ENCODE assay signal across 13 cellular contexts in the genomic region with DNA sequence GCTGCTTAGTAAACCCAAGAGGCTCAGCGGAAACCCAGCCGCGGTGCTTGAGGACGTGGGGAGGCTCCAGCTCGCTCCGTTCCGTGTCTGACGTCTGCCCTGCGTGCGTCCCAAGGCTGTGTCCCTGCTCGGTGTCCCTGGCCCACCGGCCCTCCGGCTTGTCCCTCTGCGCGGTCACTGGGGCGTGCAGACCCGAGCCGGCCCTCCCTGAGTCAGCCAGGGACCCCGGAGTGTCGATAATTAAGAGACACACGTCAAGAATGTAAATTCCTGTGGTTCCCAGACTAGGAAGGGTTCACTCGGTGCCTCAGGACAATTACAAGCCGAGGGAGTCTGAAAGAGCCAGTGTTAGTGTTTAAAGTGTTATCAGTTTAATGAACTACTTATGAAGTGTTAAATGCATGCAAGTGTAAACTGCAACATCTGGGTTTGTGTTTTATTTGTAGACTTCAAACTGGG.
DNase-seq lines count a peak whose midpoint lies in the region; ATAC-seq and TF ChIP-seq lines count a peak whose summit lies in the region.
"Had no signal": no experiment of that assay in that cellular context is flagged by ENCODE, and none has a peak within 500 bp of the region (broad histone marks: within the 10 kb centered on the region; RNA-seq: fewer than 3 reads in every experiment).

No MANE protein-coding gene starts in this region.

- ATAC-seq in T-helper 17 cell (no peak), omental fat pad (ENCODE audit: low FRiP score) (no peak), gastroesophageal sphincter (no peak)

- peaks cover 2% of the 10 kb centered on the region for H3K4me1 Mint-ChIP-seq in T-helper 17 cell
- H3K4me1 Mint-ChIP-seq in nephron progenitor cell = peaks cover 27% of the 10 kb centered on the region

- H3K9me3 Mint-ChIP-seq in nephron progenitor cell = peaks cover 31% of the 10 kb centered on the region

- H3K27ac ChIP-seq in gastroesophageal sphincter = no peak overlapping the region

- no peak for TF ChIP-seq POLR2A in gastroesophageal sphincter (IDR thresholded peaks at IDR 0.05)

- peaks cover 14% of the 10 kb centered on the region for H3K27me3 ChIP-seq in gastroesophageal sphincter

- H3K4me3 ChIP-seq in foreskin fibroblast (ENCODE audit: low read depth in 1 of 2, low read length in 2 of 2) (no peak overlapping the region), gastroesophageal sphincter (peak overlapping the region in 1 of 2 donors; percentile 52)
- H3K4me3 ChIP-seq: GM12878 had no signal

- peaks cover 0 to 33% (median 16%) of the 10 kb centered on the region in 3 donors for H3K4me1 ChIP-seq in gastroesophageal sphincter

- H3K27ac Mint-ChIP-seq in T-helper 17 cell (no peak overlapping the region), nephron progenitor cell (no peak overlapping the region)
- H3K27ac Mint-ChIP-seq: IgD-negative memory B cell had no signal

- no peaks in the 10 kb centered on the region for H3K36me3 ChIP-seq in gastroesophageal sphincter

- DNase-seq in Daoy (ENCODE audit: low read depth) = peak; percentile 40
- no peak for DNase-seq in T-helper 17 cell
- peak; percentile 17 to 50 for DNase-seq in foreskin fibroblast
- DNase-seq in nephron progenitor cell = peak; percentile 75
- DNase-seq in omental fat pad (ENCODE audit: low spot score) = no peak
- DNase-seq in activated T-cell treated with anti-CD3 and anti-CD28 coated beads for 4 hours = no peak
- no peak for DNase-seq in activated CD8-positive, alpha-beta memory T cell treated with anti-CD3 and anti-CD28 coated beads, Interleukin-2, amount 50 U/mL, for 4 hours
- DNase-seq: kidney, NCI-H2029, SIG-M5 had no signal

- 57 to 58% methylated on average over 8 to 19 of the region's 23 CpGs for WGBS in gastroesophageal sphincter (ENCODE audit: low coverage in 1 of 2), 2 donors

- H3K36me3 Mint-ChIP-seq in T-helper 17 cell (ENCODE audit: low read depth) (no peaks in the 10 kb centered on the region), nephron progenitor cell (ENCODE audit: low read depth) (peaks cover 3% of the 10 kb centered on the region)

- peaks cover 39% of the 10 kb centered on the region for H3K27me3 Mint-ChIP-seq in T-helper 17 cell
- peaks cover 37% of the 10 kb centered on the region for H3K27me3 Mint-ChIP-seq in nephron progenitor cell (ENCODE audit: low read depth, poor library complexity)

- no peak for TF ChIP-seq EP300 in gastroesophageal sphincter (IDR thresholded peaks at IDR 0.05)

- TF ChIP-seq CTCF in foreskin fibroblast (IDR thresholded peaks at IDR 0.05; ENCODE audit: low read depth, low read length) (no peak), nephron progenitor cell (IDR thresholded peaks at IDR 0.05) (no peak), omental fat pad (IDR thresholded peaks at IDR 0.05) (no peak), gastroesophageal sphincter (IDR thresholded peaks at IDR 0.05) (no peak)

- H3K9me3 ChIP-seq in T-helper 17 cell (ENCODE audit: control insufficient read depth, low read length, poor library complexity, severe bottlenecking) = peaks cover 2% of the 10 kb centered on the region
- peaks cover 0 to 15% (median 0%) of the 10 kb centered on the region in 3 donors for H3K9me3 ChIP-seq in gastroesophageal sphincter

- peak overlapping the region; percentile 74 for H3K4me3 Mint-ChIP-seq in T-helper 17 cell
- H3K4me3 Mint-ChIP-seq in nephron progenitor cell = peak overlapping the region; percentile 77

Comparison
In these comparisons a context has a peak if more than half of its experiments do, and no peak if none do; other contexts are left out.
1. DNase-seq: peak in Daoy (single experiment), foreskin fibroblast (2 of 2) and nephron progenitor cell (single experiment); none in T-helper 17 cell (0 of 3), omental fat pad (single experiment), activated T-cell treated with anti-CD3 and anti-CD28 coated beads for 4 hours (single experiment) and activated CD8-positive, alpha-beta memory T cell treated with anti-CD3 and anti-CD28 coated beads, Interleukin-2, amount 50 U/mL, for 4 hours (single experiment).